8 cellular contexts compared by ENCODE assay signal in the genomic region with DNA sequence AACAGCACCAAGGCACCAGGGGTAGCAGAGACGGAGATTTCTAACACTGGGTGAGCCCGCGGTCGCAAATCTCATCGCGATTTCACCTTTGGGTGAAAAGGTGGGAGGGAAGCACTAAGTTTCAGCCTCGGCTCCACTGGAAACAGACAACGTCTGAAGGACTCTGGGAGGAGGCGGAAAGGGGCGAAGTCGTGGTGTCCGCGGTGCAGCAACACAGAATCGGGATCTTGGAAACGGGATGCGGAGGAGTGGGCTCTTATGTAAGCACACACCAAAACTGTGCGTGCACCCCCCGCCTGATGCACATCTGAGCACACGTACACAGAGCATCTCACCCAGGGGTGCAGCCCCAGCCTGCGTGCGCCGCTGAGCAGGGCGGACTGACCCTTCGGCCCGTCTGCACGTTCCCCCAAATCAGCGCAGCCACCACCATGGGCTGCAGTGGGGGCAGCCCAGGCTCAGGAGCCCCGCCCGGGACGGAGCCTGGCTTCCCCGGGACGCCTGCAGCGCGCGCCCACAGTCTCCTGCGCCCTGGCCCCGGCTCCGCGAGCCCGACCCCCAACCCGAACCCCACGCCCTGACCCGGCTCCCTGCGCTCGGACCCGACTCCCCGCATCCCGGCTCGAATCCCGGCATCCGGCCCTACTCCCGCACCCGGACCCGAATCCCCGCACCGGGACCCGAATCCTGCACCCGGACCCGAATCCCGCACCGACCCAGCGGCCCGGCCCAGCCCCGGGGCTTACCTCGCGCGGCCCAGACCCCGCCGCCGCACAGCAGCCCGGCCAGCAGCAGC. TPM values are rescaled to one million over a fixed set of nuclear protein-coding genes. Genes with fewer than 3 reads are reported as not detected.
A peak's percentile ranks its signal among the peaks of the same experiment; 100 is the strongest.
DNase-seq lines count a peak whose midpoint lies in the region; ATAC-seq and TF ChIP-seq lines count a peak whose summit lies in the region.

No MANE protein-coding gene starts in this region.

- TF ChIP-seq CTCF in dorsolateral prefrontal cortex (IDR thresholded peaks at IDR 0.05 in 54 of 56, conservative IDR thresholded peaks at IDR 0.05 in 2 of 56; ENCODE audit: low read depth in 1 of 56, partially characterized antibody in 56 of 56) (peak in 1 of 56 donors; percentile 9), suprapubic skin (IDR thresholded peaks at IDR 0.05) (no peak)

- TF ChIP-seq POLR2A in suprapubic skin (IDR thresholded peaks at IDR 0.05) = no peak

- H3K4me3 ChIP-seq in dorsolateral prefrontal cortex (peak overlapping the region; percentile 45 to 96 (median 89)), mesendoderm (ENCODE audit: low read length) (peak overlapping the region; percentile 79), suprapubic skin (peak overlapping the region; percentile 96)

- H2BK15ac ChIP-seq in mesendoderm (replicated peaks; ENCODE audit: low read depth) = no peak overlapping the region

- H3K36me3 Mint-ChIP-seq in T-helper 17 cell (ENCODE audit: low read depth) = no peaks in the 10 kb centered on the region

- DNase-seq in Daoy (ENCODE audit: low read depth) = peak; percentile 36
- no peak for DNase-seq in T-helper 17 cell
- peak in 8 of 10 donors; percentile 49 to 83 (median 70) for DNase-seq in dorsolateral prefrontal cortex
- DNase-seq in mesendoderm = peak; percentile 31
- DNase-seq in suprapubic skin (ENCODE audit: low spot score in 2 of 2) = peak in 1 of 2 donors; percentile 80
- no peak for DNase-seq in NCI-H187 (lab: John Stamatoyannopoulos, UW)

- H3K27me3 Mint-ChIP-seq in T-helper 17 cell = no peaks in the 10 kb centered on the region

- peak overlapping the region; percentile 88 for H3K56ac ChIP-seq in mesendoderm (ENCODE audit: low read length)

- no peak overlapping the region for H2AK5ac ChIP-seq in mesendoderm (ENCODE audit: low read length)

- H3K27ac Mint-ChIP-seq in T-helper 17 cell = peak overlapping the region; percentile 53

- H3K4me1 Mint-ChIP-seq in T-helper 17 cell = peaks cover 28% of the 10 kb centered on the region

- WGBS in mesendoderm (ENCODE audit: extremely low coverage, insufficient coverage, low lambda C conversion rate) = no CpG with 5 or more reads among the region's 71 CpGs
- WGBS in suprapubic skin = under 1% methylated on average over 27 of the region's 71 CpGs

- peak overlapping the region; percentile 73 for H3K4ac ChIP-seq in mesendoderm (ENCODE audit: low read depth, low read length)

- peaks cover 6% of the 10 kb centered on the region for H3K4me1 ChIP-seq in mesendoderm (ENCODE audit: control insufficient read depth, low read depth, low read length)
- peaks cover 68% of the 10 kb centered on the region for H3K4me1 ChIP-seq in suprapubic skin

- no peaks in the 10 kb centered on the region for H3K27me3 ChIP-seq in dorsolateral prefrontal cortex
- H3K27me3 ChIP-seq in mesendoderm (ENCODE audit: insufficient read depth, low read length, poor library complexity) = no peaks in the 10 kb centered on the region
- H3K27me3 ChIP-seq in suprapubic skin = no peaks in the 10 kb centered on the region

- H2BK5ac ChIP-seq in mesendoderm (ENCODE audit: low read length) = no peak overlapping the region

- TF ChIP-seq EP300 in suprapubic skin (IDR thresholded peaks at IDR 0.05) = no peak

- peak overlapping the region; percentile 88 for H3K9ac ChIP-seq in mesendoderm (ENCODE audit: low read length)

- no peaks in the 10 kb centered on the region for H3K36me3 ChIP-seq in mesendoderm (ENCODE audit: control insufficient read depth, insufficient read depth, low read length)
- H3K36me3 ChIP-seq in suprapubic skin = no peaks in the 10 kb centered on the region

- no peak overlapping the region for H3K23ac ChIP-seq in mesendoderm (ENCODE audit: low read length)

- peak overlapping the region; percentile 6 to 98 (median 91) for H3K27ac ChIP-seq in dorsolateral prefrontal cortex
- peak overlapping the region; percentile 88 for H3K27ac ChIP-seq in mesendoderm (ENCODE audit: low read depth, low read length)
- H3K27ac ChIP-seq in suprapubic skin = peak overlapping the region; percentile 92

- peak overlapping the region; percentile 95 for H2BK120ac ChIP-seq in mesendoderm (ENCODE audit: low read depth, low read length)

- peak overlapping the region; percentile 90 for H3K4me2 ChIP-seq in mesendoderm (ENCODE audit: low read length)

- ATAC-seq in HG02943 (IDR thresholded peaks at IDR 0.05; ENCODE audit: low read depth, unreplicated experiment) (peak; percentile 13), T-helper 17 cell (peak; percentile 12), GM18907 (IDR thresholded peaks at IDR 0.05; ENCODE audit: unreplicated experiment) (no peak)

- no peak overlapping the region for H4K5ac ChIP-seq in mesendoderm (ENCODE audit: low read length)

- peak overlapping the region; percentile 92 for H3K18ac ChIP-seq in mesendoderm (ENCODE audit: low read length)

- H3K4me3 Mint-ChIP-seq in T-helper 17 cell = peak overlapping the region; percentile 95

- peaks cover 2% of the 10 kb centered on the region for H3K79me1 ChIP-seq in mesendoderm (ENCODE audit: low read length)

- H3K9me3 ChIP-seq in T-helper 17 cell (ENCODE audit: control insufficient read depth, low read length, poor library complexity, severe bottlenecking) = no peaks in the 10 kb centered on the region
- no peaks in the 10 kb centered on the region for H3K9me3 ChIP-seq in suprapubic skin

- H4K8ac ChIP-seq in mesendoderm (ENCODE audit: low read depth, low read length) = no peak overlapping the region

- intact Hi-C loops in dorsolateral prefrontal cortex (cut with DNase I) = loop anchor here in 1 of 2 donors (2.0 to 10.0 kb wide), 3 partner anchors 234 to 872 kb away; partner anchors contain the start of gene TMEM201

- peaks cover 24% of the 10 kb centered on the region for H3K79me2 ChIP-seq in mesendoderm (ENCODE audit: control insufficient read depth, insufficient read depth, low read length)

RNA-seq across cellular contexts. Expression of gene CLSTN1, which starts 0.7 kb away (rescaled TPM):
- 37.5 and 41.7 TPM in 2 replicates for total RNA-seq in Daoy (2014; rRNA removed; shearing (Covaris generic))
- total RNA-seq in T-helper 17 cell (10 to 100 TPM; 86.3 to 91.5 TPM), dorsolateral prefrontal cortex (100 to 1,000 TPM; 260 to 770 (median 557) TPM), suprapubic skin (100 to 1,000 TPM; 118 to 202 (median 165) TPM)
- polyA plus RNA-seq in mesendoderm (2013, experiment 1 of 2) = 43.7 TPM
- 43.4 TPM for polyA plus RNA-seq in mesendoderm (2013, experiment 2 of 2)

Comparison
In these comparisons a context has a peak if more than half of its experiments do, and no peak if none do; other contexts are left out.
1. DNase-seq: peak in Daoy (single experiment), dorsolateral prefrontal cortex (8 of 10) and mesendoderm (single experiment); none in T-helper 17 cell (0 of 3) and NCI-H187 (0 of 2).
2. Peak in every context shown above with its lines, with median percentiles within 50 percentile points of each other: H3K27ac ChIP-seq and H3K4me3 ChIP-seq.